ENCODE assay signal across 8 cellular contexts in the genomic region with DNA sequence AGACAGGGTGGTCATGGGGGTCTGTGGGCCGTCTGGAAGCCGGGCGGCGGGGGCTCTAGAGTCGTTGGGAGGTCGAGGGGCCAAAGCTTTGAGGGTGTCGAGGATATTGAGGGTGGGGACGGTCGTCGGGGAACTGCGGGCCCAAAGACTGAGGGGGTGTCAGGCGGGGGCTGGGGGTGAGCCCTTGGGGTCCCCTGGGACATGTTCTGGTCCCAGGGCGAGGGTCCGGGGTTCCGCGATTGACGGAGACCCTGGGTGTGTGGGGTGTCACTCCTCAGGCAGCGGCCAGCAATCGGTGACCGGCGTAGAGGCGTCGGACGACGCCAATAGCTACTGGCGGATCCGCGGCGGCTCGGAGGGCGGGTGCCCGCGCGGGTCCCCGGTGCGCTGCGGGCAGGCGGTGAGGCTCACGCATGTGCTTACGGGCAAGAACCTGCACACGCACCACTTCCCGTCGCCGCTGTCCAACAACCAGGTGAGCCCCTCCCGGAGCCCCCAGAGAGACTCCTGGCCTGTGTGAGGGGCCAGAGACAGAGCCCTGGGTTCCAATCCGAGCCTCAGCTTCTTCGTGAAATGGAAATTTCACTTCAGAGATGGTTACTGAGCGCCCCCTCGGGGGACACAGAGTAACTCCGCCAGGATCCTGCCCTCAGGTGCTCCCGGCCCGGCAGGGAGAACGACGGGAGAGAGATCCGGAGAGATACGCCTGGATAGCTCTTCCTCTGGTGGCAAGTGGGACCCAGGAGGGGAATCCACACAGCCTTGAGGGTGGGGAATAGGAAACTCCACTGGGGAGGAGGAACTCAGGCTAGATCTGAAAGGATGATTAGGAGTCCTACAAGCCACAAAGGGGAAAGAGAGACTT. TPM values are rescaled to one million over a fixed set of nuclear protein-coding genes. Genes with fewer than 3 reads are reported as not detected.
DNase-seq lines count a peak whose midpoint lies in the region; ATAC-seq and TF ChIP-seq lines count a peak whose summit lies in the region.

No MANE protein-coding gene starts in this region.

- peaks cover 16% of the 10 kb centered on the region for H3K36me3 Mint-ChIP-seq in activated naive CD4-positive, alpha-beta T cell treated with anti-CD3 and anti-CD28 coated beads, Interleukin-2, amount 50 U/mL, for 24 hours

- H3K27ac ChIP-seq in RWPE2 (ENCODE audit: poor library complexity, severe bottlenecking) (peak overlapping the region; percentile 63), psoas muscle (peak overlapping the region; percentile 67)

- intact Hi-C loops in left cardiac atrium (cut with DNase I) = no loop called here
- intact Hi-C loops in psoas muscle (cut with DNase I) = no loop called here

- ATAC-seq in RWPE2 (ENCODE audit: low read depth) = peak; percentile 14
- ATAC-seq in left cardiac atrium = peak in 1 of 2 donors; percentile 12
- ATAC-seq in psoas muscle = no peak
- no peak for ATAC-seq in HG03442 (IDR thresholded peaks at IDR 0.05; ENCODE audit: unreplicated experiment)
- no peak for ATAC-seq in HG02884 (IDR thresholded peaks at IDR 0.05; ENCODE audit: unreplicated experiment)

- peak; percentile 63 for DNase-seq in EH (ENCODE audit: low read depth)
- DNase-seq in HuH-7 (ENCODE audit: low spot score) = peak; percentile 85
- no peak for DNase-seq in RWPE2 (ENCODE audit: low spot score)
- DNase-seq in left cardiac atrium = peak; percentile 47
- peak; percentile 33 to 65 for DNase-seq in psoas muscle

- TF ChIP-seq CTCF in RWPE2 (IDR thresholded peaks at IDR 0.05; ENCODE audit: poor library complexity, severe bottlenecking) = peak; percentile 75
- peak; percentile 27 for TF ChIP-seq CTCF in psoas muscle (IDR thresholded peaks at IDR 0.05)

- no peaks in the 10 kb centered on the region for H3K9me3 Mint-ChIP-seq in activated naive CD4-positive, alpha-beta T cell treated with anti-CD3 and anti-CD28 coated beads, Interleukin-2, amount 50 U/mL, for 24 hours

- H3K9me3 ChIP-seq in RWPE2 (ENCODE audit: severe bottlenecking) (no peaks in the 10 kb centered on the region), psoas muscle (no peaks in the 10 kb centered on the region)

- H3K27me3 ChIP-seq in RWPE2 (ENCODE audit: insufficient read depth, poor library complexity, severe bottlenecking) (no peaks in the 10 kb centered on the region), psoas muscle (ENCODE audit: insufficient read depth in 3 of 3, low read length in 2 of 3) (no peaks in the 10 kb centered on the region)

- peak overlapping the region; percentile 95 for H3K4me3 Mint-ChIP-seq in activated naive CD4-positive, alpha-beta T cell treated with anti-CD3 and anti-CD28 coated beads, Interleukin-2, amount 50 U/mL, for 24 hours

- H3K4me3 ChIP-seq in RWPE2 (ENCODE audit: severe bottlenecking) = peak overlapping the region; percentile 79
- peak overlapping the region; percentile 81 for H3K4me3 ChIP-seq in psoas muscle

- peaks cover 37% of the 10 kb centered on the region for H3K4me1 Mint-ChIP-seq in activated naive CD4-positive, alpha-beta T cell treated with anti-CD3 and anti-CD28 coated beads, Interleukin-2, amount 50 U/mL, for 24 hours

- no peaks in the 10 kb centered on the region for H3K4me1 ChIP-seq in RWPE2 (ENCODE audit: insufficient read depth, poor library complexity, severe bottlenecking)
- peaks cover 18% of the 10 kb centered on the region for H3K4me1 ChIP-seq in psoas muscle

- H3K27ac Mint-ChIP-seq in activated naive CD4-positive, alpha-beta T cell treated with anti-CD3 and anti-CD28 coated beads, Interleukin-2, amount 50 U/mL, for 24 hours = peak overlapping the region; percentile 90

- H3K27me3 Mint-ChIP-seq in activated naive CD4-positive, alpha-beta T cell treated with anti-CD3 and anti-CD28 coated beads, Interleukin-2, amount 50 U/mL, for 24 hours = no peaks in the 10 kb centered on the region

- WGBS in psoas muscle, 3 donors = 2 to 3% (median 3%) methylated on average over 46 to 56 of the region's 56 CpGs

- H3K36me3 ChIP-seq in RWPE2 (ENCODE audit: low read depth) (peaks cover 41% of the 10 kb centered on the region), psoas muscle (ENCODE audit: insufficient read depth in 1 of 2, low read depth in 1 of 2) (peaks cover 0 to 10% of the 10 kb centered on the region in 2 donors)

RNA-seq across cellular contexts. Expression of a gene that starts 0.7 kb away (rescaled TPM):
- total RNA-seq in left cardiac atrium (10 to 100 TPM; 38.7 to 44.3 TPM), psoas muscle (10 to 100 TPM in 3 of 4 donors, 1 to 10 TPM in 1; 6.9 to 13.0 (median 11.6) TPM)
- polyA plus RNA-seq in psoas muscle = 10 to 100 TPM; 16.8 to 53.5 (median 26.0) TPM

RNA-seq across cellular contexts. Expression of a gene that starts 10.3 kb away (rescaled TPM):
- total RNA-seq in left cardiac atrium = under 1 TPM; 0.18 to 0.44 TPM
- total RNA-seq in psoas muscle = under 1 TPM; 0.13 to 0.24 (median 0.20) TPM
- polyA plus RNA-seq in psoas muscle = under 1 TPM; 0.07 to 0.32 (median 0.14) TPM

RNA-seq across cellular contexts. Expression of a gene that starts 13.0 kb away (rescaled TPM):
- total RNA-seq in left cardiac atrium = 1 to 10 TPM; 5.7 to 6.4 TPM
- 1 to 10 TPM; 2.4 to 5.4 (median 3.3) TPM for total RNA-seq in psoas muscle
- 1 to 10 TPM; 3.6 to 5.8 (median 4.0) TPM for polyA plus RNA-seq in psoas muscle

RNA-seq across cellular contexts. Expression of a gene that starts 23.0 kb away (rescaled TPM):
- total RNA-seq in left cardiac atrium (10 to 100 TPM; 21.0 to 23.2 TPM), psoas muscle (10 to 100 TPM; 19.3 to 31.6 (median 21.6) TPM)
- 10 to 100 TPM; 15.6 to 24.7 (median 17.4) TPM for polyA plus RNA-seq in psoas muscle
